In genomic region chr2:88250402-88250801, GRCh38 we compare ENCODE assay signal across 1 cellular context.
TF ChIP-seq lines count a peak whose summit lies in the region.

No MANE protein-coding gene starts in this region.

TF ChIP-seq in K562, 482 proteins besides CTCF, POLR2A, EP300 and RAD21 (continued from another document and continues in another):
- no peak for TF ChIP-seq CEBPZ (IDR thresholded peaks at IDR 0.05; ENCODE audit: borderline replicate concordance, low read depth, low read length)
- peak; percentile 9 to 92; a peak in 2 of 4 replicates for TF ChIP-seq RCOR1 (IDR thresholded peaks at IDR 0.05; ENCODE audit: borderline replicate concordance in 1 of 2, low read depth in 2 of 2, low read length in 2 of 2)
- TF ChIP-seq GTF2B (IDR thresholded peaks at IDR 0.05; ENCODE audit: extremely low read depth, insufficient read length), result no peak
- TF ChIP-seq TAL1 (IDR thresholded peaks at IDR 0.05), result peak; percentile 98
- peak; percentile 87 for TF ChIP-seq PHB2 (IDR thresholded peaks at IDR 0.05; ENCODE audit: low read depth)
- TF ChIP-seq ZNF232 (CRISPR knock-in tag; IDR thresholded peaks at IDR 0.05), result no peak
- TF ChIP-seq ZNF282 (CRISPR knock-in tag; IDR thresholded peaks at IDR 0.05), result no peak
- no peak for TF ChIP-seq HOXB6 (CRISPR knock-in tag; IDR thresholded peaks at IDR 0.05; ENCODE audit: borderline replicate concordance)
- no peak for TF ChIP-seq POLR2AphosphoS2 (IDR thresholded peaks at IDR 0.05; ENCODE audit: low read length)
- TF ChIP-seq POLR2AphosphoS5 (IDR thresholded peaks at IDR 0.05; ENCODE audit: control insufficient read depth, insufficient read depth, low read depth, low read length), result peak; percentile 95
- peak; percentile 93 for TF ChIP-seq PML (IDR thresholded peaks at IDR 0.05; ENCODE audit: low read length)
- TF ChIP-seq HDAC3 (IDR thresholded peaks at IDR 0.05; ENCODE audit: borderline replicate concordance, partially characterized antibody), result peak; percentile 82
- peak; percentile 88 for TF ChIP-seq KLF16 (IDR thresholded peaks at IDR 0.05)
- TF ChIP-seq SMARCE1 (IDR thresholded peaks at IDR 0.05), result peak; percentile 91
- no peak for TF ChIP-seq RUNX1 (IDR thresholded peaks at IDR 0.05; ENCODE audit: low read depth)
- TF ChIP-seq KDM4B (IDR thresholded peaks at IDR 0.05; ENCODE audit: borderline replicate concordance in 2 of 2, low read depth in 1 of 2), result no peak
- TF ChIP-seq ARID3A (IDR thresholded peaks at IDR 0.05; ENCODE audit: borderline replicate concordance, low read depth, low read length), result peak; percentile 62; the same call in 1 of the 2 replicates
- no peak for TF ChIP-seq NR2C2 (CRISPR knock-in tag; IDR thresholded peaks at IDR 0.05)
- 0 out of 2 replicates have a peak, but pooled peaks have one; percentile 44 for TF ChIP-seq NR2C2 (tag; IDR thresholded peaks at IDR 0.05)
- TF ChIP-seq ZNF436 (CRISPR knock-in tag; IDR thresholded peaks at IDR 0.05), result no peak
- TF ChIP-seq RBM25 (IDR thresholded peaks at IDR 0.05; ENCODE audit: low read depth, low read length, severe bottlenecking), result no peak
- no peak for TF ChIP-seq ZBTB7A (IDR thresholded peaks at IDR 0.05; ENCODE audit: borderline replicate concordance, control insufficient read depth, low read depth, low read length)
- no peak for TF ChIP-seq FOXA1 (IDR thresholded peaks at IDR 0.05; ENCODE audit: borderline replicate concordance)
- TF ChIP-seq FOXJ2 (tag; IDR thresholded peaks at IDR 0.05), result 0 out of 2 replicates have a peak, but pooled peaks have one; percentile 71
- TF ChIP-seq NCOA2 (IDR thresholded peaks at IDR 0.05; ENCODE audit: partially characterized antibody in 2 of 2), result peak in 1 of 2 experiments; percentile 15
- no peak for TF ChIP-seq ZNF316 (IDR thresholded peaks at IDR 0.05)
- TF ChIP-seq PHTF2 (CRISPR knock-in tag; IDR thresholded peaks at IDR 0.05), result no peak
- TF ChIP-seq STAT5A (IDR thresholded peaks at IDR 0.05; ENCODE audit: borderline replicate concordance, low read length), result peak; percentile 91
- TF ChIP-seq, protein P1, sequence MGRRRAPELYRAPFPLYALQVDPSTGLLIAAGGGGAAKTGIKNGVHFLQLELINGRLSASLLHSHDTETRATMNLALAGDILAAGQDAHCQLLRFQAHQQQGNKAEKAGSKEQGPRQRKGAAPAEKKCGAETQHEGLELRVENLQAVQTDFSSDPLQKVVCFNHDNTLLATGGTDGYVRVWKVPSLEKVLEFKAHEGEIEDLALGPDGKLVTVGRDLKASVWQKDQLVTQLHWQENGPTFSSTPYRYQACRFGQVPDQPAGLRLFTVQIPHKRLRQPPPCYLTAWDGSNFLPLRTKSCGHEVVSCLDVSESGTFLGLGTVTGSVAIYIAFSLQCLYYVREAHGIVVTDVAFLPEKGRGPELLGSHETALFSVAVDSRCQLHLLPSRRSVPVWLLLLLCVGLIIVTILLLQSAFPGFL (CRISPR knock-in tag; IDR thresholded peaks at IDR 0.05), result no peak
- TF ChIP-seq ZNF77 (CRISPR knock-in tag; IDR thresholded peaks at IDR 0.05), result no peak
- no peak for TF ChIP-seq RBFOX2 (IDR thresholded peaks at IDR 0.05; ENCODE audit: low read depth, low read length)
- no peak for TF ChIP-seq IRF9 (tag; IDR thresholded peaks at IDR 0.05)
- peak; percentile 66 for TF ChIP-seq JUND (IDR thresholded peaks at IDR 0.05; ENCODE audit: borderline replicate concordance, low read depth, low read length)
- TF ChIP-seq JUND (tag; IDR thresholded peaks at IDR 0.05; ENCODE audit: borderline replicate concordance, low read depth, low read length), result peak; percentile 70; the same call in 2 of the 3 replicates
- peak; percentile 96 for TF ChIP-seq SOX6 (IDR thresholded peaks at IDR 0.05)
- TF ChIP-seq ZNF174 (CRISPR knock-in tag; IDR thresholded peaks at IDR 0.05), result no peak
- no peak for TF ChIP-seq ZNF165 (CRISPR knock-in tag; IDR thresholded peaks at IDR 0.05; ENCODE audit: borderline replicate concordance)
- no peak for TF ChIP-seq SMARCA5 (IDR thresholded peaks at IDR 0.05)
- TF ChIP-seq CBX3 (IDR thresholded peaks at IDR 0.05; ENCODE audit: borderline replicate concordance in 1 of 2, low read length in 2 of 2), result peak in 1 of 2 experiments; percentile 68; a peak in 1 of 3 replicates
- no peak for TF ChIP-seq YBX1 (IDR thresholded peaks at IDR 0.05)
- TF ChIP-seq HDAC2 (IDR thresholded peaks at IDR 0.05), result peak; percentile 83
- no peak for TF ChIP-seq ZBTB1 (CRISPR knock-in tag; IDR thresholded peaks at IDR 0.05; ENCODE audit: borderline replicate concordance, low read depth)
- TF ChIP-seq, protein P2, sequence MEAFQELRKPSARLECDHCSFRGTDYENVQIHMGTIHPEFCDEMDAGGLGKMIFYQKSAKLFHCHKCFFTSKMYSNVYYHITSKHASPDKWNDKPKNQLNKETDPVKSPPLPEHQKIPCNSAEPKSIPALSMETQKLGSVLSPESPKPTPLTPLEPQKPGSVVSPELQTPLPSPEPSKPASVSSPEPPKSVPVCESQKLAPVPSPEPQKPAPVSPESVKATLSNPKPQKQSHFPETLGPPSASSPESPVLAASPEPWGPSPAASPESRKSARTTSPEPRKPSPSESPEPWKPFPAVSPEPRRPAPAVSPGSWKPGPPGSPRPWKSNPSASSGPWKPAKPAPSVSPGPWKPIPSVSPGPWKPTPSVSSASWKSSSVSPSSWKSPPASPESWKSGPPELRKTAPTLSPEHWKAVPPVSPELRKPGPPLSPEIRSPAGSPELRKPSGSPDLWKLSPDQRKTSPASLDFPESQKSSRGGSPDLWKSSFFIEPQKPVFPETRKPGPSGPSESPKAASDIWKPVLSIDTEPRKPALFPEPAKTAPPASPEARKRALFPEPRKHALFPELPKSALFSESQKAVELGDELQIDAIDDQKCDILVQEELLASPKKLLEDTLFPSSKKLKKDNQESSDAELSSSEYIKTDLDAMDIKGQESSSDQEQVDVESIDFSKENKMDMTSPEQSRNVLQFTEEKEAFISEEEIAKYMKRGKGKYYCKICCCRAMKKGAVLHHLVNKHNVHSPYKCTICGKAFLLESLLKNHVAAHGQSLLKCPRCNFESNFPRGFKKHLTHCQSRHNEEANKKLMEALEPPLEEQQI (IDR thresholded peaks at IDR 0.05), result peak; percentile 74; the same call in 1 of the 2 replicates
- TF ChIP-seq CCAR2 (IDR thresholded peaks at IDR 0.05; ENCODE audit: low read depth, low read length), result no peak
- no peak for TF ChIP-seq NR4A1 (CRISPR knock-in tag; IDR thresholded peaks at IDR 0.05)
- 0 out of 2 replicates have a peak, but pooled peaks have one; percentile 61 for TF ChIP-seq NR4A1 (tag; IDR thresholded peaks at IDR 0.05)
- TF ChIP-seq ZNF384 (IDR thresholded peaks at IDR 0.05; ENCODE audit: low read depth, low read length), result no peak
- TF ChIP-seq ELF4 (CRISPR knock-in tag; IDR thresholded peaks at IDR 0.05), result no peak
- TF ChIP-seq ZBTB8A (IDR thresholded peaks at IDR 0.05; ENCODE audit: partially characterized antibody), result no peak
- no peak for TF ChIP-seq SNRNP70 (optimal IDR thresholded peaks at IDR 0.05; ENCODE audit: low read depth, low read length)
- TF ChIP-seq ZNF639 (CRISPR knock-in tag; conservative IDR thresholded peaks at IDR 0.05 in 1 of 2, IDR thresholded peaks at IDR 0.05 in 1 of 2), result 0 out of 4 replicates have a peak, but pooled peaks of 1 of the 2 experiments have one; percentile 42
- no peak for TF ChIP-seq ZC3H11A (IDR thresholded peaks at IDR 0.05; ENCODE audit: low read depth, low read length)
- peak; percentile 17; the same call in 1 of the 2 replicates for TF ChIP-seq C11orf30 (IDR thresholded peaks at IDR 0.05; ENCODE audit: low read depth)
- TF ChIP-seq, protein P3, sequence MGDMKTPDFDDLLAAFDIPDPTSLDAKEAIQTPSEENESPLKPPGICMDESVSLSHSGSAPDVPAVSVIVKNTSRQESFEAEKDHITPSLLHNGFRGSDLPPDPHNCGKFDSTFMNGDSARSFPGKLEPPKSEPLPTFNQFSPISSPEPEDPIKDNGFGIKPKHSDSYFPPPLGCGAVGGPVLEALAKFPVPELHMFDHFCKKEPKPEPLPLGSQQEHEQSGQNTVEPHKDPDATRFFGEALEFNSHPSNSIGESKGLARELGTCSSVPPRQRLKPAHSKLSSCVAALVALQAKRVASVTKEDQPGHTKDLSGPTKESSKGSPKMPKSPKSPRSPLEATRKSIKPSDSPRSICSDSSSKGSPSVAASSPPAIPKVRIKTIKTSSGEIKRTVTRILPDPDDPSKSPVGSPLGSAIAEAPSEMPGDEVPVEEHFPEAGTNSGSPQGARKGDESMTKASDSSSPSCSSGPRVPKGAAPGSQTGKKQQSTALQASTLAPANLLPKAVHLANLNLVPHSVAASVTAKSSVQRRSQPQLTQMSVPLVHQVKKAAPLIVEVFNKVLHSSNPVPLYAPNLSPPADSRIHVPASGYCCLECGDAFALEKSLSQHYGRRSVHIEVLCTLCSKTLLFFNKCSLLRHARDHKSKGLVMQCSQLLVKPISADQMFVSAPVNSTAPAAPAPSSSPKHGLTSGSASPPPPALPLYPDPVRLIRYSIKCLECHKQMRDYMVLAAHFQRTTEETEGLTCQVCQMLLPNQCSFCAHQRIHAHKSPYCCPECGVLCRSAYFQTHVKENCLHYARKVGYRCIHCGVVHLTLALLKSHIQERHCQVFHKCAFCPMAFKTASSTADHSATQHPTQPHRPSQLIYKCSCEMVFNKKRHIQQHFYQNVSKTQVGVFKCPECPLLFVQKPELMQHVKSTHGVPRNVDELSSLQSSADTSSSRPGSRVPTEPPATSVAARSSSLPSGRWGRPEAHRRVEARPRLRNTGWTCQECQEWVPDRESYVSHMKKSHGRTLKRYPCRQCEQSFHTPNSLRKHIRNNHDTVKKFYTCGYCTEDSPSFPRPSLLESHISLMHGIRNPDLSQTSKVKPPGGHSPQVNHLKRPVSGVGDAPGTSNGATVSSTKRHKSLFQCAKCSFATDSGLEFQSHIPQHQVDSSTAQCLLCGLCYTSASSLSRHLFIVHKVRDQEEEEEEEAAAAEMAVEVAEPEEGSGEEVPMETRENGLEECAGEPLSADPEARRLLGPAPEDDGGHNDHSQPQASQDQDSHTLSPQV (IDR thresholded peaks at IDR 0.05), result no peak
- no peak for TF ChIP-seq SP1 (CRISPR knock-in tag; IDR thresholded peaks at IDR 0.05)
- TF ChIP-seq RBM17 (IDR thresholded peaks at IDR 0.05; ENCODE audit: borderline replicate concordance, low read depth, low read length), result no peak
- no peak for TF ChIP-seq MCM5 (IDR thresholded peaks at IDR 0.05; ENCODE audit: low read depth)
